Comparison of ENCODE assay signal across 9 cellular contexts in the genomic region with DNA sequence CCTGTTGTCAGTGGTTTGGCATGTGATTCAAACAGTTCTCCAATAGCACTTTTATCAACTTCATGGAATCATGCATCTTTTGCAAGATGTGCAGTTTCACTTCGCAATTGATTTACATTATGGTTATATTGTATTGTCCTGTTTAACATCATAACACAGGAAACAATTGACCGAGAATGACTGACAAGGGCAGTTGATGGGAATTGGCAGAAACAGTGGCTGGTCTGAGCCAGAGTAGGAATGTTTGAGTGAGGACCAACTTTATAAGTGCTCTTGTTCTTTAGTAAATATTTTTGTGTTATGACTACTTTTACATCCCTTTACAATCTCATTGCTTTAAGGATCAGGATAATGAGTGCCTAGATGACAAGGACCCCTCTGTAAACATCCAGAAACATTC. TPM values are rescaled to one million over a fixed set of nuclear protein-coding genes. Genes with fewer than 3 reads are reported as not detected.
A peak's percentile ranks its signal among the peaks of the same experiment; 100 is the strongest.
DNase-seq lines count a peak whose midpoint lies in the region; ATAC-seq and TF ChIP-seq lines count a peak whose summit lies in the region.
"Had no signal": no experiment of that assay in that cellular context is flagged by ENCODE, and none has a peak within 500 bp of the region (broad histone marks: within the 10 kb centered on the region; RNA-seq: fewer than 3 reads in every experiment).

No MANE protein-coding gene starts in this region.

- no peaks in the 10 kb centered on the region for H3K9me3 Mint-ChIP-seq in central memory CD8-positive, alpha-beta T cell

- peak overlapping the region; percentile 92 for H3K4me3 ChIP-seq in ACC112 (ENCODE audit: low read depth, low read length)
- H3K4me3 ChIP-seq in Karpas-422 (ENCODE audit: low read length), result peak overlapping the region; percentile 95; the same call in 1 of the 2 replicates
- peak overlapping the region; percentile 92 for H3K4me3 ChIP-seq in kidney epithelial cell (ENCODE audit: low read depth, low read length)
- H3K4me3 ChIP-seq in upper lobe of right lung, result no peak overlapping the region

- H2AFZ ChIP-seq in ACC112 (ENCODE audit: low read length, unreplicated experiment), result no peak overlapping the region
- H2AFZ ChIP-seq in Karpas-422 (ENCODE audit: low read length), result no peak overlapping the region

- H3K27ac Mint-ChIP-seq in central memory CD8-positive, alpha-beta T cell (ENCODE audit: low read depth), result no peak overlapping the region

- peaks cover 67% of the 10 kb centered on the region for H3K4me1 Mint-ChIP-seq in central memory CD8-positive, alpha-beta T cell

- peaks cover 55% of the 10 kb centered on the region for H3K79me2 ChIP-seq in ACC112 (ENCODE audit: control insufficient read depth, insufficient read depth, low read length, unreplicated experiment)
- H3K79me2 ChIP-seq in Karpas-422 (ENCODE audit: low read length), result peaks cover 58% of the 10 kb centered on the region

- H3K27me3 Mint-ChIP-seq in central memory CD8-positive, alpha-beta T cell, result no peaks in the 10 kb centered on the region

- no peak for TF ChIP-seq CTCF in kidney epithelial cell (IDR thresholded peaks at IDR 0.05; ENCODE audit: insufficient read depth, low read length, poor library complexity, severe bottlenecking)
- TF ChIP-seq CTCF in upper lobe of right lung (IDR thresholded peaks at IDR 0.05), result no peak

- no peak overlapping the region for H3K27ac ChIP-seq in ACC112 (ENCODE audit: low read depth, low read length)
- H3K27ac ChIP-seq in Karpas-422 (ENCODE audit: low read length), result no peak overlapping the region
- H3K27ac ChIP-seq in upper lobe of right lung, result no peak overlapping the region

- H3K4me1 ChIP-seq in ACC112 (ENCODE audit: control insufficient read depth, insufficient read depth, low read length, unreplicated experiment) (peaks cover 13% of the 10 kb centered on the region), Karpas-422 (ENCODE audit: low read length) (peaks cover 23% of the 10 kb centered on the region), upper lobe of right lung (peaks cover 18% of the 10 kb centered on the region)

- no peak overlapping the region; the same call in 1 of the 2 replicates for H3K9ac ChIP-seq in Karpas-422 (ENCODE audit: low read length)

- peak overlapping the region; percentile 94 for H3K4me3 Mint-ChIP-seq in central memory CD8-positive, alpha-beta T cell

- H3K27me3 ChIP-seq in ACC112 (ENCODE audit: insufficient read depth, low read length) (no peaks in the 10 kb centered on the region), Karpas-422 (ENCODE audit: low read length) (no peaks in the 10 kb centered on the region), kidney epithelial cell (ENCODE audit: control insufficient read depth, insufficient read depth, low read length) (no peaks in the 10 kb centered on the region), upper lobe of right lung (no peaks in the 10 kb centered on the region)

- ATAC-seq in central memory CD8-positive, alpha-beta T cell (replicated peaks; ENCODE audit: extremely low read depth, poor library complexity, severe bottlenecking), result no peak
- no peak for ATAC-seq in GM18519 (IDR thresholded peaks at IDR 0.05; ENCODE audit: low FRiP score, unreplicated experiment)
- ATAC-seq in upper lobe of right lung, result no peak

- H3K9me3 ChIP-seq in Karpas-422 (ENCODE audit: low read length) (no peaks in the 10 kb centered on the region), upper lobe of right lung (no peaks in the 10 kb centered on the region)

- peaks cover 26% of the 10 kb centered on the region for H4K20me1 ChIP-seq in Karpas-422 (ENCODE audit: insufficient read depth, low read depth, low read length)

- peak overlapping the region; percentile 92 for H3K4me2 ChIP-seq in Karpas-422 (ENCODE audit: low read depth, low read length, poor library complexity, severe bottlenecking)

- no peak for DNase-seq in Karpas-422
- DNase-seq in central memory CD8-positive, alpha-beta T cell (ENCODE audit: low spot score in 2 of 2), result no peak
- DNase-seq in kidney epithelial cell (ENCODE audit: low read depth), result no peak
- DNase-seq in KBM-7, result no peak
- no peak for DNase-seq in NCI-H345 treated with DMSO at 0.1 percent for 48 hours (lab: John Stamatoyannopoulos, UW; ENCODE audit: unreplicated experiment)
- no peak for DNase-seq in upper lobe of right lung
- DNase-seq: activated CD8-positive, alpha-beta memory T cell treated with anti-CD3 and anti-CD28 coated beads, Interleukin-2, amount 50 U/mL, for 4 hours had no signal

- peaks cover 13% of the 10 kb centered on the region for H3K36me3 Mint-ChIP-seq in central memory CD8-positive, alpha-beta T cell (ENCODE audit: insufficient read depth)

- H3K36me3 ChIP-seq in ACC112 (ENCODE audit: insufficient read depth, low read length) (peaks cover 2% of the 10 kb centered on the region; the same call in 1 of the 2 replicates), Karpas-422 (ENCODE audit: insufficient read depth, low read length) (no peaks in the 10 kb centered on the region), kidney epithelial cell (ENCODE audit: control insufficient read depth, insufficient read depth, low read length) (no peaks in the 10 kb centered on the region), upper lobe of right lung (no peaks in the 10 kb centered on the region)

- in situ Hi-C loops in KBM-7 (cut with MboI; ENCODE audit: low pct_unique_long_range_greater_than_20kb, low sequenced_read_pairs), result no loop called here

- H3K9me2 ChIP-seq in Karpas-422 (replicated peaks; ENCODE audit: insufficient read depth, low read length), result no peaks in the 10 kb centered on the region

- intact Hi-C loops in upper lobe of right lung (cut with DNase I), result no loop called here

RNA-seq across cellular contexts. Expression of gene KLHL7, which starts 2.2 kb away (rescaled TPM):
- 20.2 and 23.1 TPM in 2 replicates for total RNA-seq in Karpas-422 (2014; rRNA removed; shearing (Covaris generic); ENCODE audit: low replicate concordance)
- total RNA-seq in kidney epithelial cell (36.3 and 54.8 TPM in 2 replicates), upper lobe of right lung (16.4 TPM)
